9 cellular contexts compared by ENCODE assay signal in the genomic region with DNA sequence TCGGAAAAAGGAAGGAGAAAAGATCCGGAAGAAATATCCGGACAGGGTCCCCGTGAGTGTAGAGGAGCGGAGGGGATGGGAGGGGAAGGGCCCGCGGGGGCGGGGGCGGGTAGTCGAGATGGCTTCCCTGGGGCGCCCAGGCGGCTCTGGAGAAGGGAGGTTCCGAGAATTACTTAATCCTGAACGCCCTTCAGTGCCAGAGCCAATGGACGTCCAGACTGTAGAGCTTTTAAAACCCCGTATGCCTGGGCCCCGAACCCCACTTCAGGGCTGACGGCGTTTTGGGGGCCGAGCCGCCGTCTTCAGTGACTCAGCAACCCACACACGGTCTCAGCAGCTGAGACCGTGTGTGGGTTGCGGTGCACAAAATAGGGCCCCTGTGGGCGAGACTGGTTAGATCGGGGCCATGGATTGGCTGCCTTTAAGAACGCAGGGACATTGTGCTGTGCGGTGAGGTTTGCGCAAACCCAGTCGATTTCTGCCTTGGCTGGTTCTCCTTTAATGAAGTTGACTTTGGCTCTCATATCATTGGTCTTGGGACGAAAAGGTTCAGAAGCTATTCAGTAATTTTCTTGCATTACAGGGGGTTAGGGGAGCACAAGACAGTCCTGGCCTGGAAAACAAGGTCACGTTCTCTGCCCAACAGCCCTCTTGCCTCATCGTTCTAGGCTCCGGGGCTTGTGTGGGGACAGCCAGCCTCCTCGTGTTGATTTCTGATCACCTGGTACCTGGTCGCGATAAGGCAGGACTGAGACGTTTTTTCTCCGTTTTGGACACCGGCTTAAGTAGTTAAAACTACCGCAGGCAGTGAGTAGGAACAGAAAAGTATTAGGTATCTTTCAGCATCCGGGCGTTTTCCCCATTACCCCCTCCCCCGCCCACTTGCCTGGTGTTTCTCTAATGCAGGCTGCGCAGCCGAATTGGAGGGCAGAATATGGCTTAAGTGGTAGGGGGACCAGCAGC. TPM values are rescaled to one million over a fixed set of nuclear protein-coding genes. Genes with fewer than 3 reads are reported as not detected.
DNase-seq lines count a peak whose midpoint lies in the region; ATAC-seq and TF ChIP-seq lines count a peak whose summit lies in the region.
"Had no signal": no experiment of that assay in that cellular context is flagged by ENCODE, and none has a peak within 500 bp of the region (broad histone marks: within the 10 kb centered on the region; RNA-seq: fewer than 3 reads in every experiment).

No MANE protein-coding gene starts in this region.

- TF ChIP-seq CTCF in right atrium auricular region (IDR thresholded peaks at IDR 0.05), result no peak
- TF ChIP-seq CTCF in progenitor cell of endocrine pancreas (IDR thresholded peaks at IDR 0.05; ENCODE audit: unreplicated experiment), result no peak
- TF ChIP-seq CTCF in upper lobe of left lung (IDR thresholded peaks at IDR 0.05), result no peak

- H3K36me3 ChIP-seq in right atrium auricular region, result peaks cover 18% of the 10 kb centered on the region
- H3K36me3 ChIP-seq in upper lobe of left lung, result peaks cover 4 to 16% (median 8%) of the 10 kb centered on the region in 4 donors

- H3K27me3 ChIP-seq in right atrium auricular region, result no peaks in the 10 kb centered on the region
- H3K27me3 ChIP-seq in upper lobe of left lung, result no peaks in the 10 kb centered on the region

- H3K27ac Mint-ChIP-seq in IgD-negative memory B cell (peak overlapping the region; percentile 18 to 63 (median 43)), T-helper 17 cell (peak overlapping the region; percentile 96), progenitor cell of endocrine pancreas (peak overlapping the region; percentile 100)

- peaks cover 20% of the 10 kb centered on the region for H3K27me3 Mint-ChIP-seq in IgD-negative memory B cell
- H3K27me3 Mint-ChIP-seq in T-helper 17 cell, result no peaks in the 10 kb centered on the region
- no peaks in the 10 kb centered on the region for H3K27me3 Mint-ChIP-seq in progenitor cell of endocrine pancreas

- ATAC-seq in GM19463 (IDR thresholded peaks at IDR 0.05; ENCODE audit: unreplicated experiment) (peak; percentile 47), T-helper 17 cell (peak; percentile 78), upper lobe of left lung (ENCODE audit: low FRiP score in 2 of 2) (peak; percentile 81 to 87)

- H3K4me1 ChIP-seq in right atrium auricular region, result peaks cover 0 to 33% of the 10 kb centered on the region in 2 donors
- H3K4me1 ChIP-seq in upper lobe of left lung, result peaks cover 15 to 36% (median 24%) of the 10 kb centered on the region in 4 donors

- H3K4me1 Mint-ChIP-seq in IgD-negative memory B cell, result peaks cover 2 to 21% (median 5%) of the 10 kb centered on the region in 3 donors
- H3K4me1 Mint-ChIP-seq in T-helper 17 cell, result peaks cover 23% of the 10 kb centered on the region
- H3K4me1 Mint-ChIP-seq in progenitor cell of endocrine pancreas (ENCODE audit: low read depth), result peaks cover 23% of the 10 kb centered on the region

- H3K9me3 Mint-ChIP-seq in IgD-negative memory B cell, result no peaks in the 10 kb centered on the region
- H3K9me3 Mint-ChIP-seq in progenitor cell of endocrine pancreas (ENCODE audit: low read depth), result no peaks in the 10 kb centered on the region

- no peak for TF ChIP-seq EP300 in upper lobe of left lung (IDR thresholded peaks at IDR 0.05)

- H3K27ac ChIP-seq in right atrium auricular region, result peak overlapping the region; percentile 100
- peak overlapping the region; percentile 99 to 100 (median 100) for H3K27ac ChIP-seq in upper lobe of left lung

- no peaks in the 10 kb centered on the region for H3K36me3 Mint-ChIP-seq in IgD-negative memory B cell
- no peaks in the 10 kb centered on the region for H3K36me3 Mint-ChIP-seq in T-helper 17 cell (ENCODE audit: low read depth)
- peaks cover 6% of the 10 kb centered on the region for H3K36me3 Mint-ChIP-seq in progenitor cell of endocrine pancreas (ENCODE audit: insufficient read depth)

- peak in 3 of 4 donors; percentile 38 to 73 (median 38) for TF ChIP-seq POLR2A in upper lobe of left lung (IDR thresholded peaks at IDR 0.05)

- peak overlapping the region; percentile 90 to 95 (median 94) for H3K4me3 Mint-ChIP-seq in IgD-negative memory B cell
- H3K4me3 Mint-ChIP-seq in T-helper 17 cell, result peak overlapping the region; percentile 94
- peak overlapping the region; percentile 89 for H3K4me3 Mint-ChIP-seq in progenitor cell of endocrine pancreas (ENCODE audit: low read depth)

- 1 to 3% methylated on average over 26 to 37 of the region's 47 CpGs for WGBS in upper lobe of left lung, 2 donors

- H3K9me3 ChIP-seq in T-helper 17 cell (ENCODE audit: control insufficient read depth, low read length, poor library complexity, severe bottlenecking) (no peaks in the 10 kb centered on the region), right atrium auricular region (no peaks in the 10 kb centered on the region), upper lobe of left lung (no peaks in the 10 kb centered on the region)

- DNase-seq in CD1c-positive myeloid dendritic cell (ENCODE audit: extremely low spot score) (peak; percentile 97), T-helper 17 cell (peak; percentile 59 to 77 (median 64)), amniotic epithelial cell (ENCODE audit: low read depth) (peak; percentile 96), right atrium auricular region (ENCODE audit: low spot score) (peak; percentile 92), progenitor cell of endocrine pancreas (ENCODE audit: low spot score, unreplicated experiment) (peak; percentile 27), upper lobe of left lung (peak; percentile 86 to 93)

- H3K4me3 ChIP-seq in right atrium auricular region (peak overlapping the region; percentile 83 to 98), upper lobe of left lung (peak overlapping the region; percentile 59 to 79 (median 72))

RNA-seq across cellular contexts. Expression of a gene that starts 0.8 kb away (rescaled TPM):
- 0.68 TPM for polyA plus RNA-seq in IgD-negative memory B cell
- total RNA-seq in T-helper 17 cell (100 to 1,000 TPM; 104 to 110 TPM), right atrium auricular region (100 to 1,000 TPM; 180 to 335 TPM), progenitor cell of endocrine pancreas (94.2 and 96.2 TPM in 2 replicates), upper lobe of left lung (100 to 1,000 TPM in 3 of 6 donors, 10 to 100 TPM in 3; 88.9 to 114 (median 97.9) TPM)

RNA-seq across cellular contexts. Expression of a gene that starts 34.6 kb away (rescaled TPM):
- not detected for polyA plus RNA-seq in IgD-negative memory B cell
- total RNA-seq in T-helper 17 cell (not detected), right atrium auricular region (under 1 TPM in 1 of 2 donors, not detected in 1; 0.51 TPM), progenitor cell of endocrine pancreas (not detected in 2 replicates), upper lobe of left lung (1 to 10 TPM in 3 of 6 donors, under 1 TPM in 2, not detected in 1; 0.55 to 2.7 (median 1.1) TPM)
- total RNA-seq: T-helper 2 cell treated with Interferon-gamma antibody and Interleukin-4, amounts not matched to agents 100 ng/mL and 5 ng/mL, for 36 hours had no signal

RNA-seq across cellular contexts. Expression of a gene that starts 41.5 kb away (rescaled TPM):
- polyA plus RNA-seq in IgD-negative memory B cell, result not detected
- total RNA-seq in T-helper 17 cell, result under 1 TPM in 1 of 2 donors, not detected in 1; 0.15 TPM
- total RNA-seq in right atrium auricular region, result 1 to 10 TPM; 1.6 to 2.5 TPM
- total RNA-seq in progenitor cell of endocrine pancreas, result not detected in 2 replicates
- total RNA-seq in upper lobe of left lung, result 100 to 1,000 TPM in 4 of 6 donors, 10 to 100 TPM in 2; 51.2 to 163 (median 113) TPM
- total RNA-seq: T-helper 2 cell treated with Interferon-gamma antibody and Interleukin-4, amounts not matched to agents 100 ng/mL and 5 ng/mL, for 36 hours had no signal

Comparison
In these comparisons a context has a peak if more than half of its experiments do, and no peak if none do; other contexts are left out.
1. Peak in every context shown above with its lines: DNase-seq, ATAC-seq, H3K4me3 ChIP-seq and H3K27ac ChIP-seq.
2. DNase-seq: peak in every context shown above with its lines; median percentile 97 in CD1c-positive myeloid dendritic cell; 96 in amniotic epithelial cell; 92 in right atrium auricular region; 90 in upper lobe of left lung; 64 in T-helper 17 cell; 27 in progenitor cell of endocrine pancreas.
3. H3K27ac Mint-ChIP-seq: peak in every context shown above with its lines; median percentile 100 in progenitor cell of endocrine pancreas; 96 in T-helper 17 cell; 43 in IgD-negative memory B cell.
4. RNA of a gene that starts 41.5 kb away (total RNA-seq): 51.2 to 163 TPM in upper lobe of left lung; 1.6 to 2.5 TPM in right atrium auricular region, 0.15 TPM in T-helper 17 cell and not detected in progenitor cell of endocrine pancreas; every median in the first group is over 10 times any median in the second.